In genomic region chr9:37575511-37575914, GRCh38 we compare ENCODE assay signal across 8 cellular contexts. TPM values are rescaled to one million over a fixed set of nuclear protein-coding genes. Genes with fewer than 3 reads are reported as not detected.
A peak's percentile ranks its signal among the peaks of the same experiment; 100 is the strongest.
DNase-seq lines count a peak whose midpoint lies in the region; ATAC-seq and TF ChIP-seq lines count a peak whose summit lies in the region.

No MANE protein-coding gene starts in this region.

- TF ChIP-seq CTCF in A673 (conservative IDR thresholded peaks at IDR 0.05; ENCODE audit: low read depth, low read length) (no peak), adrenal gland (IDR thresholded peaks at IDR 0.05) (no peak), kidney epithelial cell (IDR thresholded peaks at IDR 0.05; ENCODE audit: insufficient read depth, low read length, poor library complexity, severe bottlenecking) (no peak)

- DNase-seq in A673 (ENCODE audit: low spot score) (no peak), GM19238 (ENCODE audit: insufficient read length, low spot score) (peak; percentile 8), adrenal gland (no peak), kidney epithelial cell (ENCODE audit: low read depth) (no peak)
- no peak for DNase-seq in stimulated activated CD4-positive, alpha-beta T cell treated with anti-CD3 and anti-CD28 coated beads, Interleukin-12 subunit alpha, Interleukin-12 subunit beta, amount 100 ng/mL, for 4 hours

- peak; percentile 43 for ATAC-seq in HG03342 (IDR thresholded peaks at IDR 0.05; ENCODE audit: unreplicated experiment)
- ATAC-seq in HG03469 (IDR thresholded peaks at IDR 0.05; ENCODE audit: unreplicated experiment) = no peak

- POLR2A ChIA-PET in A673 (lab: Charles Lee; ENCODE audit: low non-redundant PET) = interaction anchor here (0.6 kb wide), 1 partner anchor 10 kb away, joined by 4 read pairs; no protein-coding TSS in a partner anchor

- no peaks in the 10 kb centered on the region for H3K9me3 ChIP-seq in A673 (ENCODE audit: low read depth, low read length, poor library complexity, severe bottlenecking)
- H3K9me3 ChIP-seq in adrenal gland (replicated peaks in 1 of 3) = no peaks in the 10 kb centered on the region
- no peaks in the 10 kb centered on the region for H3K9me3 ChIP-seq in stomach smooth muscle (ENCODE audit: control insufficient read depth in 2 of 2, low read length in 2 of 2)

- H3K4me3 ChIP-seq in A673 (ENCODE audit: low read depth, low read length, poor library complexity, severe bottlenecking) = peak overlapping the region; percentile 81
- H3K4me3 ChIP-seq in adrenal gland = peak overlapping the region; percentile 44 to 93 (median 74)
- H3K4me3 ChIP-seq in kidney epithelial cell (ENCODE audit: low read depth, low read length) = peak overlapping the region; percentile 89
- H3K4me3 ChIP-seq in stomach smooth muscle (ENCODE audit: low read length in 2 of 2) = peak overlapping the region; percentile 57 to 86

- H3K9ac ChIP-seq in stomach smooth muscle (ENCODE audit: low read length in 2 of 2) = peak overlapping the region; percentile 65 to 83

- BruUV-seq in A673 (replicated peaks; lab: Mats Ljungman, UMichigan) = no TSS peak

- H3K4me1 ChIP-seq in A673 (ENCODE audit: insufficient read depth, low read length, poor library complexity, severe bottlenecking) (peaks cover 19% of the 10 kb centered on the region), adrenal gland (replicated peaks in 1 of 2) (peaks cover 9 to 37% of the 10 kb centered on the region in 2 donors), stomach smooth muscle (ENCODE audit: control insufficient read depth, insufficient read depth, low read length) (peaks cover 29% of the 10 kb centered on the region)

- no peak for TF ChIP-seq POLR2A in adrenal gland (IDR thresholded peaks at IDR 0.05)

- no peaks in the 10 kb centered on the region for H3K27me3 ChIP-seq in A673 (replicated peaks; ENCODE audit: insufficient read depth, low read depth, low read length, poor library complexity)
- H3K27me3 ChIP-seq in adrenal gland = no peaks in the 10 kb centered on the region
- no peaks in the 10 kb centered on the region for H3K27me3 ChIP-seq in kidney epithelial cell (ENCODE audit: control insufficient read depth, insufficient read depth, low read length)
- H3K27me3 ChIP-seq in stomach smooth muscle (ENCODE audit: control insufficient read depth in 1 of 2, insufficient read depth in 2 of 2, low read length in 2 of 2) = no peaks in the 10 kb centered on the region

- H3K27ac ChIP-seq in A673 (ENCODE audit: low read depth, low read length, poor library complexity, severe bottlenecking) (peak overlapping the region; percentile 87), adrenal gland (peak overlapping the region; percentile 9 to 94 (median 90)), stomach smooth muscle (ENCODE audit: low read length) (peak overlapping the region; percentile 85)

- H3K36me3 ChIP-seq in A673 (ENCODE audit: insufficient read depth, low read length, poor library complexity, severe bottlenecking) (no peaks in the 10 kb centered on the region), adrenal gland (replicated peaks in 1 of 2) (no peaks in the 10 kb centered on the region), kidney epithelial cell (ENCODE audit: control insufficient read depth, insufficient read depth, low read length) (no peaks in the 10 kb centered on the region), stomach smooth muscle (ENCODE audit: control insufficient read depth in 2 of 2, insufficient read depth in 2 of 2, low read length in 2 of 2) (peaks cover 0 to 2% of the 10 kb centered on the region in 2 donors)

- CTCF ChIA-PET in A673 (lab: Charles Lee) = interaction anchor here (0.7 kb wide), 1 partner anchor 94 kb away, joined by 3 read pairs; no protein-coding TSS in a partner anchor

- intact Hi-C loops in A673 (cut with micrococcal nuclease; ENCODE audit: unreplicated experiment) = no loop called here
- intact Hi-C loops in adrenal gland (cut with DNase I) = loop anchor here in 1 of 2 donors (10.0 kb wide), 1 partner anchor 91 kb away; the partner anchor contains the start of gene POLR1E

- WGBS in adrenal gland, 4 donors = 1 to 6% (median 3%) methylated on average over 5 of the region's 5 CpGs

RNA-seq across cellular contexts. Expression of gene FBXO10, which starts 0.7 kb away (rescaled TPM):
- total RNA-seq in A673 (2021) (14.5 and 15.0 TPM in 2 replicates), adrenal gland (10 to 100 TPM in 7 of 8 donors, 1 to 10 TPM in 1; 7.6 to 81.7 (median 12.3) TPM), kidney epithelial cell (13.2 and 16.9 TPM in 2 replicates)
- polyA plus RNA-seq in adrenal gland = 10 to 100 TPM in 1 of 3 donors, 1 to 10 TPM in 2; 7.2 to 31.9 (median 7.4) TPM

RNA-seq across cellular contexts. Expression of gene TOMM5, which starts 16.9 kb away (rescaled TPM):
- 213 and 247 TPM in 2 replicates for total RNA-seq in A673 (2021)
- total RNA-seq in adrenal gland = 100 to 1,000 TPM in 1 of 8 donors, 10 to 100 TPM in 7; 41.0 to 135 (median 74.9) TPM
- 100 to 1,000 TPM in 2 of 3 donors, 10 to 100 TPM in 1; 86.3 to 250 (median 105) TPM for polyA plus RNA-seq in adrenal gland
- 111 and 127 TPM in 2 replicates for total RNA-seq in kidney epithelial cell
